1 cellular context compared by ENCODE assay signal in genomic region chr14:49892301-49892635, GRCh38.
A peak's percentile ranks its signal among the peaks of the same experiment; 100 is the strongest.
TF ChIP-seq lines count a peak whose summit lies in the region.

No MANE protein-coding gene starts in this region.

TF ChIP-seq in IMR-90, 13 proteins besides CTCF, POLR2A, EP300 and RAD21:
- no peak for TF ChIP-seq RCOR1 (IDR thresholded peaks at IDR 0.05; ENCODE audit: insufficient replicate concordance, low read length)
- TF ChIP-seq, protein P1, sequence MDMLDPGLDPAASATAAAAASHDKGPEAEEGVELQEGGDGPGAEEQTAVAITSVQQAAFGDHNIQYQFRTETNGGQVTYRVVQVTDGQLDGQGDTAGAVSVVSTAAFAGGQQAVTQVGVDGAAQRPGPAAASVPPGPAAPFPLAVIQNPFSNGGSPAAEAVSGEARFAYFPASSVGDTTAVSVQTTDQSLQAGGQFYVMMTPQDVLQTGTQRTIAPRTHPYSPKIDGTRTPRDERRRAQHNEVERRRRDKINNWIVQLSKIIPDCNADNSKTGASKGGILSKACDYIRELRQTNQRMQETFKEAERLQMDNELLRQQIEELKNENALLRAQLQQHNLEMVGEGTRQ (IDR thresholded peaks at IDR 0.05; ENCODE audit: low read depth, low read length): peak; percentile 68
- peak; percentile 47; the same call in 1 of the 2 replicates for TF ChIP-seq BHLHE40 (IDR thresholded peaks at IDR 0.05; ENCODE audit: low read depth, low read length)
- TF ChIP-seq MXI1 (IDR thresholded peaks at IDR 0.05; ENCODE audit: borderline replicate concordance, low read depth, low read length): peak; percentile 93
